9 cellular contexts compared by ENCODE assay signal in the genomic region with DNA sequence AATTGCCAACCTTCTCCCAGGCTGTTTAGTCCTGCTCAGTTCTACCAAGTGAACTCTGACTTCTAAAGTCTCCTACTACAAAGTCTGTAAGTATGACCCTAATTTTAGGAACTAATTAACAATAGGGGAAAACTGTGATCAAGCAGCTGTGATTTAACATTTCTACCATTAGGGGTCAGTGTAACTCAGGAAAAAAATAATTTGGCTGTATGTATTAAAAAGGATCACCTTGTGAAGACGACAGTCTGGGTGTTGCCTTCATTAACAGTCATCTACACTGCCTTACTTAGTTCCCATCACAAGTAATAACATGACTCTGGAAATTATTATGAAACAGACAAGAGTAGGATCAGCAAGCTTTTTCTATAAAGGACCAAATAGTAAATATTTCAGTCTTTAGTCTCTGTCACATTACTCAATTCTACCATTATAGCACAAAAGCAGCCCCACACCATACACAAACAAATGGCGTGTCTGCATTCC. TPM values are rescaled to one million over a fixed set of nuclear protein-coding genes. Genes with fewer than 3 reads are reported as not detected.
DNase-seq lines count a peak whose midpoint lies in the region; ATAC-seq and TF ChIP-seq lines count a peak whose summit lies in the region.
"Had no signal": no experiment of that assay in that cellular context is flagged by ENCODE, and none has a peak within 500 bp of the region (broad histone marks: within the 10 kb centered on the region; RNA-seq: fewer than 3 reads in every experiment).

No MANE protein-coding gene starts in this region.

- no peaks in the 10 kb centered on the region for H3K27me3 ChIP-seq in BE2C

- intact Hi-C loops in mucosa of descending colon (cut with DNase I, micrococcal nuclease): loop anchor here (5.0 to 10.0 kb wide), 3 partner anchors 696 to 848 kb away; a partner anchor contains a TSS

- H3K36me3 ChIP-seq in BE2C (no peaks in the 10 kb centered on the region), mucosa of descending colon (ENCODE audit: low read depth) (no peaks in the 10 kb centered on the region)

- ATAC-seq in mucosa of descending colon: no peak
- ATAC-seq in GM21515 (IDR thresholded peaks at IDR 0.05; ENCODE audit: unreplicated experiment): no peak
- ATAC-seq in GM18909 (IDR thresholded peaks at IDR 0.05; ENCODE audit: poor library complexity, unreplicated experiment): no peak
- ATAC-seq: stimulated activated naive CD8-positive, alpha-beta T cell treated with anti-CD3 and anti-CD28 coated beads, Interleukin-15, amount 100 ng/mL, for 72 hours had no signal

- H3K4me1 ChIP-seq in BE2C: peaks cover 3% of the 10 kb centered on the region
- no peaks in the 10 kb centered on the region for H3K4me1 ChIP-seq in mucosa of descending colon (ENCODE audit: low read depth)

- DNase-seq in BE2C (no peak), HCEC 1CT (peak; percentile 42), NCI-H526 (lab: John Stamatoyannopoulos, UW) (peak; percentile 44 to 60), cardiac fibroblast (ENCODE audit: low read depth in 2 of 2) (peak; percentile 50 to 56), mucosa of descending colon (no peak)
- DNase-seq in stimulated activated CD4-positive, alpha-beta T cell treated with anti-CD3 and anti-CD28 coated beads, Interleukin-12 subunit alpha, Interleukin-12 subunit beta, amount 100 ng/mL, for 4 hours: no peak

- peak; percentile 63 for TF ChIP-seq CTCF in BE2C (IDR thresholded peaks at IDR 0.05; ENCODE audit: low read depth, low read length)
- peak; percentile 54 for TF ChIP-seq CTCF in cardiac fibroblast (IDR thresholded peaks at IDR 0.05; ENCODE audit: low read depth, low read length)
- TF ChIP-seq CTCF in mucosa of descending colon (IDR thresholded peaks at IDR 0.05): peak; percentile 58

- H3K9me3 ChIP-seq in BE2C (no peaks in the 10 kb centered on the region), mucosa of descending colon (no peaks in the 10 kb centered on the region)

- H3K4me3 ChIP-seq in BE2C (ENCODE audit: low read depth, low read length) (no peak overlapping the region), cardiac fibroblast (replicated peaks in 1 of 2; ENCODE audit: low read depth in 2 of 2, low read length in 2 of 2) (no peak overlapping the region), mucosa of descending colon (no peak overlapping the region)

RNA-seq across cellular contexts. Expression of a gene that starts 4.2 kb away (rescaled TPM):
- polyA plus RNA-seq in BE2C (2012; ENCODE audit: insufficient read depth, insufficient read length, low read depth): 3.9 TPM
- total RNA-seq in mucosa of descending colon: 10 to 100 TPM; 18.0 to 32.7 (median 21.5) TPM

Comparison
In these comparisons a context has a peak if more than half of its experiments do, and no peak if none do; other contexts are left out.
1. DNase-seq: peak in HCEC 1CT (single experiment), NCI-H526 (2 of 2) and cardiac fibroblast (2 of 2); none in BE2C (single experiment), mucosa of descending colon (0 of 3) and stimulated activated CD4-positive, alpha-beta T cell treated with anti-CD3 and anti-CD28 coated beads, Interleukin-12 subunit alpha, Interleukin-12 subunit beta, amount 100 ng/mL, for 4 hours (single experiment).
2. Peak in every context shown above with its lines, with median percentiles within 50 percentile points of each other: CTCF ChIP-seq.